In the genomic region with DNA sequence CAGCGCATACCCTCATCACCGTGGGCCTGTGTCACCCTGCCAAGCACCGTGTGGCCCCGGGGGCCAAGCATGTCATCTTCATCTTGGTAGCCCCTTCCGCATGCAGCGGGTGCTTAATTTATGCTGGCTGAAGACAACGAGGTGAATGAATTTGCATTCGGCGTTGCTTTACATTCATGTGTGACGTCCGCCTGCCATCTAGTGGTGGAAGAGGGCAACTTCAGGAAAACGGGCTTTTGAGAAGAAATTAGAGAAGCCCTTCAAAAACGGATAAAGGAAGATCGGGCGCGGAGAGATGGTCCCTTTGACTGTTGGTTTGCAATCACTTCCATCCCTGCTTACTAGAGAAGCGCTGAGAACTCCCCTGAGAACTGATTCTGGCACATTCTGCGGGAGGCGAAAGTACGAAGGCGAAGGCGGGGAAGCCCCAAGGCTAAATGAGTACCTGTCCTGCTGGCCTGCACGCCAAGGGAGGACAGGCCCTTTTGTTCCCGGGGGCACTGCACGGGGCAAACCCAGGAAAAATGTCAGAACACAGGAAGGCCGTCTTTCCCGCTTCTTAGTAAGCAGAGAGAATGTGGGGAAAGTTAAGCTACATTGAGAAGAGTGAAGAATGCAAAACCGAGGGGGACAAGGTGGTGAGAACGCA, we compare ENCODE assay signal across 8 cellular contexts.
DNase-seq lines count a peak whose midpoint lies in the region; ATAC-seq and TF ChIP-seq lines count a peak whose summit lies in the region.

No MANE protein-coding gene starts in this region.

- BruUV-seq in A673 (replicated peaks; lab: Mats Ljungman, UMichigan) = no TSS peak

- TF ChIP-seq CTCF in A673 (conservative IDR thresholded peaks at IDR 0.05; ENCODE audit: low read depth, low read length) (peak; percentile 91), mesothelial cell of epicardium (IDR thresholded peaks at IDR 0.05; ENCODE audit: unreplicated experiment) (peak; percentile 97)

- peaks cover 6% of the 10 kb centered on the region for H3K4me1 Mint-ChIP-seq in activated CD4-positive, alpha-beta memory T cell treated with anti-CD3 and anti-CD28 coated beads for 36 hours (ENCODE audit: low read depth)
- peaks cover 15% of the 10 kb centered on the region for H3K4me1 Mint-ChIP-seq in mesothelial cell of epicardium

- peaks cover 14% of the 10 kb centered on the region for H3K4me1 ChIP-seq in A673 (ENCODE audit: insufficient read depth, low read length, poor library complexity, severe bottlenecking)
- no peaks in the 10 kb centered on the region for H3K4me1 ChIP-seq in effector memory CD4-positive, alpha-beta T cell (ENCODE audit: control insufficient read depth, insufficient read depth, low read length, poor library complexity, severe bottlenecking)

- no peaks in the 10 kb centered on the region for H3K9me3 ChIP-seq in A673 (ENCODE audit: low read depth, low read length, poor library complexity, severe bottlenecking)
- H3K9me3 ChIP-seq in effector memory CD4-positive, alpha-beta T cell (ENCODE audit: control insufficient read depth, low read length) = no peaks in the 10 kb centered on the region

- peaks cover 3% of the 10 kb centered on the region for H3K9me3 Mint-ChIP-seq in activated CD4-positive, alpha-beta memory T cell treated with anti-CD3 and anti-CD28 coated beads for 36 hours
- peaks cover 17% of the 10 kb centered on the region for H3K9me3 Mint-ChIP-seq in mesothelial cell of epicardium

- peak; percentile 87 for DNase-seq in A673 (ENCODE audit: low spot score)
- DNase-seq in NCI-H69 (lab: John Stamatoyannopoulos, UW) = peak; percentile 92
- DNase-seq in activated CD4-positive, alpha-beta memory T cell treated with anti-CD3 and anti-CD28 coated beads for 36 hours = peak; percentile 74
- DNase-seq in effector memory CD4-positive, alpha-beta T cell = peak; percentile 13 to 29 (median 23)
- DNase-seq in mesothelial cell of epicardium (ENCODE audit: low spot score in 2 of 2, unreplicated experiment in 2 of 2) = peak in 1 of 2 experiments; percentile 81
- peak; percentile 9 to 31 for DNase-seq in stimulated activated CD8-positive, alpha-beta memory T cell treated with anti-CD3 and anti-CD28 coated beads, Interleukin-4, amount 100 ng/mL, for 1 hour (ENCODE audit: low read depth in 2 of 2, low spot score in 1 of 2)

- POLR2A ChIA-PET in A673 (lab: Charles Lee; ENCODE audit: low non-redundant PET) = no interaction called here
- POLR2A ChIA-PET in activated CD4-positive, alpha-beta memory T cell treated with anti-CD3 and anti-CD28 coated beads for 36 hours (lab: Charles Lee) = no interaction called here

- peak; percentile 65 for ATAC-seq in GM18511 (IDR thresholded peaks at IDR 0.05; ENCODE audit: unreplicated experiment)
- ATAC-seq in HG03469 (IDR thresholded peaks at IDR 0.05; ENCODE audit: unreplicated experiment) = peak; percentile 40

- CTCF ChIA-PET in A673 (lab: Charles Lee) = interaction anchor here (0.6 kb wide), 1 partner anchor 72 kb away, joined by 3 read pairs; no protein-coding TSS in a partner anchor
- CTCF ChIA-PET in activated CD4-positive, alpha-beta memory T cell treated with anti-CD3 and anti-CD28 coated beads for 36 hours (lab: Charles Lee) = interaction anchor here (0.6 to 1.3 kb wide), 3 partner anchors 14 to 336 kb away, joined by 3 to 6 read pairs (median 3); no protein-coding TSS in a partner anchor

- H3K27ac ChIP-seq in A673 (ENCODE audit: low read depth, low read length, poor library complexity, severe bottlenecking) = no peak overlapping the region
- no peak overlapping the region for H3K27ac ChIP-seq in effector memory CD4-positive, alpha-beta T cell (ENCODE audit: insufficient read depth, low read length, poor library complexity, severe bottlenecking)

- no peaks in the 10 kb centered on the region for H3K36me3 Mint-ChIP-seq in activated CD4-positive, alpha-beta memory T cell treated with anti-CD3 and anti-CD28 coated beads for 36 hours
- H3K36me3 Mint-ChIP-seq in mesothelial cell of epicardium = peaks cover 15% of the 10 kb centered on the region

- H3K27me3 ChIP-seq in A673 (replicated peaks; ENCODE audit: insufficient read depth, low read depth, low read length, poor library complexity) = no peaks in the 10 kb centered on the region
- no peaks in the 10 kb centered on the region for H3K27me3 ChIP-seq in effector memory CD4-positive, alpha-beta T cell (replicated peaks; ENCODE audit: control insufficient read depth, insufficient read depth, low read length, poor library complexity, severe bottlenecking)

- no peak overlapping the region for H3K27ac Mint-ChIP-seq in activated CD4-positive, alpha-beta memory T cell treated with anti-CD3 and anti-CD28 coated beads for 36 hours
- no peak overlapping the region for H3K27ac Mint-ChIP-seq in mesothelial cell of epicardium

- H3K27me3 Mint-ChIP-seq in activated CD4-positive, alpha-beta memory T cell treated with anti-CD3 and anti-CD28 coated beads for 36 hours = peaks cover 3% of the 10 kb centered on the region
- H3K27me3 Mint-ChIP-seq in mesothelial cell of epicardium (ENCODE audit: low read depth) = no peaks in the 10 kb centered on the region

- H3K36me3 ChIP-seq in A673 (ENCODE audit: insufficient read depth, low read length, poor library complexity, severe bottlenecking) = no peaks in the 10 kb centered on the region
- H3K36me3 ChIP-seq in effector memory CD4-positive, alpha-beta T cell (ENCODE audit: control insufficient read depth, insufficient read depth, low read length) = no peaks in the 10 kb centered on the region

- intact Hi-C loops in A673 (cut with micrococcal nuclease; ENCODE audit: unreplicated experiment) = loop anchor here (5.0 to 10.0 kb wide), 3 partner anchors 92 to 1697 kb away; no protein-coding TSS in a partner anchor
- intact Hi-C loops in activated CD4-positive, alpha-beta memory T cell treated with anti-CD3 and anti-CD28 coated beads for 36 hours (cut with micrococcal nuclease) = loop anchor here (2.0 kb wide), 2 partner anchors 870 to 1696 kb away; no protein-coding TSS in a partner anchor

- no peak overlapping the region for H3K4me3 ChIP-seq in A673 (ENCODE audit: low read depth, low read length, poor library complexity, severe bottlenecking)
- H3K4me3 ChIP-seq in effector memory CD4-positive, alpha-beta T cell (ENCODE audit: insufficient read depth, low read depth, low read length, poor library complexity, severe bottlenecking) = no peak overlapping the region

- no peak overlapping the region for H3K4me3 Mint-ChIP-seq in activated CD4-positive, alpha-beta memory T cell treated with anti-CD3 and anti-CD28 coated beads for 36 hours
- peak overlapping the region; percentile 59 for H3K4me3 Mint-ChIP-seq in mesothelial cell of epicardium
